ENCODE assay signal across 12 cellular contexts in the genomic region with DNA sequence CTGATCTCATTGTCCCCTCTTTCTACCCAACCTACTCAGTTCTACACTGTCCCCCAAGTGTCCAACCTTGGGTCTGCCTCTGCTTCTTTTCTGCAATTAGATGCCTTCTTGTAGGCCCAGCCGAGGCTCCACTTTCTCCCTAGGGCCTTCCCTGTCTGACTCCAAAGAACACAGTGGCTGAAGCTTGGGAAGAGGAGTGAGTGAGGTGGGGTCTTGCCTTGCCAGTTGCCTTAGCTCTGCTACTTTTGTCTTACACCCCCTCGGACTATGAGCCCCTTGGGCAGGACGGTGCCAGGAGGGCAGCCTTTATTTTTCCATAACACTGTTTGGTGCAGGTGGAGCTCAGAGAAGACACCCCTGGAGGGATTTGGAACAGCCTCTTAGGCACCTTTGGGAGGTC.
DNase-seq lines count a peak whose midpoint lies in the region; ATAC-seq and TF ChIP-seq lines count a peak whose summit lies in the region.
"Had no signal": no experiment of that assay in that cellular context is flagged by ENCODE, and none has a peak within 500 bp of the region (broad histone marks: within the 10 kb centered on the region; RNA-seq: fewer than 3 reads in every experiment).

No MANE protein-coding gene starts in this region.

- H3K9me3 Mint-ChIP-seq in endodermal cell (no peaks in the 10 kb centered on the region), osteocyte (ENCODE audit: unreplicated experiment) (no peaks in the 10 kb centered on the region)
- H3K9me3 Mint-ChIP-seq in activated CD8-positive, alpha-beta T cell treated with anti-CD3 and anti-CD28 coated beads for 36 hours, result no peaks in the 10 kb centered on the region
- H3K9me3 Mint-ChIP-seq: CD8-positive, alpha-beta memory T cell; H9 had no signal

- H3K4me3 Mint-ChIP-seq in endodermal cell (no peak overlapping the region), osteocyte (ENCODE audit: unreplicated experiment) (no peak overlapping the region)
- no peak overlapping the region for H3K4me3 Mint-ChIP-seq in activated CD8-positive, alpha-beta T cell treated with anti-CD3 and anti-CD28 coated beads for 36 hours
- H3K4me3 Mint-ChIP-seq: CD4-positive, CD25-positive, alpha-beta regulatory T cell; CD8-positive, alpha-beta memory T cell; H9 had no signal

- ATAC-seq in activated CD8-positive, alpha-beta T cell treated with anti-CD3 and anti-CD28 coated beads for 36 hours, result no peak
- ATAC-seq: GM12878 had no signal

- H3K27ac ChIP-seq in endodermal cell (ENCODE audit: low read depth, low read length), result no peak overlapping the region

- TF ChIP-seq CTCF in endodermal cell (conservative IDR thresholded peaks at IDR 0.05) (no peak), osteocyte (IDR thresholded peaks at IDR 0.05) (no peak)
- TF ChIP-seq CTCF in activated CD8-positive, alpha-beta T cell treated with anti-CD3 and anti-CD28 coated beads for 36 hours (IDR thresholded peaks at IDR 0.05), result no peak

- H3K27me3 Mint-ChIP-seq in endodermal cell (ENCODE audit: insufficient read depth), result peaks cover 2% of the 10 kb centered on the region
- no peaks in the 10 kb centered on the region for H3K27me3 Mint-ChIP-seq in osteocyte (ENCODE audit: unreplicated experiment)
- peaks cover 2% of the 10 kb centered on the region for H3K27me3 Mint-ChIP-seq in activated CD8-positive, alpha-beta T cell treated with anti-CD3 and anti-CD28 coated beads for 36 hours

- H3K27me3 ChIP-seq in endodermal cell (ENCODE audit: control insufficient read depth, insufficient read depth, low read length, poor library complexity, severe bottlenecking), result peaks cover 19% of the 10 kb centered on the region
- H3K27me3 ChIP-seq: BE2C had no signal

- CTCF ChIA-PET in activated CD8-positive, alpha-beta T cell treated with anti-CD3 and anti-CD28 coated beads for 36 hours (lab: Charles Lee), result interaction anchor here (1.0 kb wide), 1 partner anchor 346 kb away, joined by 3 read pairs; no protein-coding TSS in a partner anchor

- no peaks in the 10 kb centered on the region for H3K9me3 ChIP-seq in endodermal cell (ENCODE audit: control insufficient read depth, low read length)
- H3K9me3 ChIP-seq: BE2C had no signal

- 93 to 100% methylated on average over 1 to 3 of the region's 3 CpGs for WGBS in endodermal cell (ENCODE audit: insufficient coverage in 1 of 2, insufficient read length in 1 of 2), 2 experiments

- no peak overlapping the region for H3K9ac ChIP-seq in endodermal cell (ENCODE audit: extremely low read depth, low read length, poor library complexity, severe bottlenecking)

- H3K4me3 ChIP-seq in endodermal cell (ENCODE audit: low read length), result no peak overlapping the region
- H3K4me3 ChIP-seq: GM12878 had no signal

- POLR2A ChIA-PET in activated CD8-positive, alpha-beta T cell treated with anti-CD3 and anti-CD28 coated beads for 36 hours (lab: Charles Lee), result no interaction called here

- peak; percentile 9 for DNase-seq in activated effector memory CD4-positive, alpha-beta T cell treated with anti-CD3 and anti-CD28 coated beads, Interleukin-2, amount 50 U/mL, for 16 hours
- DNase-seq in activated effector memory CD4-positive, alpha-beta T cell treated with Interleukin-2 at 50 U/mL for 16 hours, result no peak
- DNase-seq in endodermal cell (peak; percentile 26), osteocyte (ENCODE audit: extremely low spot score, unreplicated experiment) (peak; percentile 73), NOMO-1 (lab: John Stamatoyannopoulos, UW; ENCODE audit: unreplicated experiment in 2 of 2) (no peak)
- DNase-seq in activated CD8-positive, alpha-beta T cell treated with anti-CD3 and anti-CD28 coated beads for 36 hours, result no peak
- DNase-seq: CD4-positive, CD25-positive, alpha-beta regulatory T cell; CD8-positive, alpha-beta memory T cell; DND-41 had no signal

- intact Hi-C loops in activated CD8-positive, alpha-beta T cell treated with anti-CD3 and anti-CD28 coated beads for 36 hours (cut with micrococcal nuclease), result no loop called here

- no peaks in the 10 kb centered on the region for H3K36me3 ChIP-seq in endodermal cell (ENCODE audit: control insufficient read depth, insufficient read depth, low read length)
- H3K36me3 ChIP-seq: BE2C had no signal

- H3K36me3 Mint-ChIP-seq in endodermal cell (ENCODE audit: low read depth) (no peaks in the 10 kb centered on the region), osteocyte (ENCODE audit: unreplicated experiment) (no peaks in the 10 kb centered on the region)
- no peaks in the 10 kb centered on the region for H3K36me3 Mint-ChIP-seq in activated CD8-positive, alpha-beta T cell treated with anti-CD3 and anti-CD28 coated beads for 36 hours (ENCODE audit: low read depth)
- H3K36me3 Mint-ChIP-seq: CD4-positive, CD25-positive, alpha-beta regulatory T cell; CD8-positive, alpha-beta memory T cell had no signal

- H3K4me1 Mint-ChIP-seq in endodermal cell (no peaks in the 10 kb centered on the region), osteocyte (ENCODE audit: unreplicated experiment) (peaks cover 6% of the 10 kb centered on the region)
- no peaks in the 10 kb centered on the region for H3K4me1 Mint-ChIP-seq in activated CD8-positive, alpha-beta T cell treated with anti-CD3 and anti-CD28 coated beads for 36 hours (ENCODE audit: low read depth)
- H3K4me1 Mint-ChIP-seq: CD4-positive, CD25-positive, alpha-beta regulatory T cell; CD8-positive, alpha-beta memory T cell; H9 had no signal

- H3K27ac Mint-ChIP-seq in endodermal cell, result no peak overlapping the region
- H3K27ac Mint-ChIP-seq in osteocyte (ENCODE audit: unreplicated experiment), result no peak overlapping the region
- H3K27ac Mint-ChIP-seq in activated CD8-positive, alpha-beta T cell treated with anti-CD3 and anti-CD28 coated beads for 36 hours, result no peak overlapping the region
- H3K27ac Mint-ChIP-seq: CD4-positive, CD25-positive, alpha-beta regulatory T cell; CD8-positive, alpha-beta memory T cell; H9 had no signal

- H3K4me1 ChIP-seq in endodermal cell (ENCODE audit: control insufficient read depth, insufficient read depth, low read length), result no peaks in the 10 kb centered on the region
- H3K4me1 ChIP-seq: BE2C had no signal

Comparison
In these comparisons a context has a peak if more than half of its experiments do, and no peak if none do; other contexts are left out.
1. DNase-seq: peak in activated effector memory CD4-positive, alpha-beta T cell treated with anti-CD3 and anti-CD28 coated beads, Interleukin-2, amount 50 U/mL, for 16 hours (single experiment), endodermal cell (single experiment) and osteocyte (single experiment); none in activated effector memory CD4-positive, alpha-beta T cell treated with Interleukin-2 at 50 U/mL for 16 hours (single experiment), activated CD8-positive, alpha-beta T cell treated with anti-CD3 and anti-CD28 coated beads for 36 hours (single experiment) and NOMO-1 (0 of 2).